ENCODE assay signal across 20 cellular contexts in the genomic region with DNA sequence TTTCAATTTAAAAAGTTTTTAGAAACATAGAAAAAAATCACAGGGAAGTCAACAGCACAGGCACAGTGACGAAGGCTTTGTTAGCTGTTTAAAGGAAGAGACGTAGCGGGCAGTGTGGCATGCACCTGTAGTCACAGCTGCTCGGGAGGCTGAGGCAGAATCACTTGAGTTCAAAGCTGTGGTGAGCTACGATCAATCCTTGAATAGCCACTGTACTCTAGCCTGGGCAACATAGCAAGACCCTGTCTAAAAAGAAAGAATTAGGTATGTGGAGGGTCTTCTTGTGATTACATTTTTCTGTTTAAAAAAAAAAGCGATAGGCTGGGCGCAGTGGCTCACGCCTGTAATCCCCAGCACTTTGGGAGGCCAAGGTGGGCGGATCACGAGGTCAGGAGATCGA. TPM values are rescaled to one million over a fixed set of nuclear protein-coding genes. Genes with fewer than 3 reads are reported as not detected.
DNase-seq lines count a peak whose midpoint lies in the region; ATAC-seq and TF ChIP-seq lines count a peak whose summit lies in the region.
"Had no signal": no experiment of that assay in that cellular context is flagged by ENCODE, and none has a peak within 500 bp of the region (broad histone marks: within the 10 kb centered on the region; RNA-seq: fewer than 3 reads in every experiment).

No MANE protein-coding gene starts in this region.

- TF ChIP-seq EP300 in transverse colon (IDR thresholded peaks at IDR 0.05; ENCODE audit: low read depth) = no peak

- peak overlapping the region; percentile 56 to 76 for H3K27ac ChIP-seq in right atrium auricular region
- peak overlapping the region; percentile 44; the same call in 1 of the 2 replicates for H3K27ac ChIP-seq in VCaP
- peak overlapping the region in 3 of 4 donors; percentile 86 to 90 (median 86) for H3K27ac ChIP-seq in transverse colon
- H3K27ac ChIP-seq: BLaER1 had no signal

- ATAC-seq in GM21515 (IDR thresholded peaks at IDR 0.05; ENCODE audit: unreplicated experiment) (no peak), HG02588 (IDR thresholded peaks at IDR 0.05; ENCODE audit: unreplicated experiment) (no peak)
- ATAC-seq: Panc1 had no signal

- no peak for TF ChIP-seq POLR2A in transverse colon (IDR thresholded peaks at IDR 0.05)

- H3K4me3 Mint-ChIP-seq in nephron progenitor cell = no peak overlapping the region
- H3K4me3 Mint-ChIP-seq: CD4-positive, CD25-positive, alpha-beta regulatory T cell had no signal

- TF ChIP-seq CTCF in right atrium auricular region (IDR thresholded peaks at IDR 0.05) (no peak), VCaP (conservative IDR thresholded peaks at IDR 0.05) (no peak), nephron progenitor cell (IDR thresholded peaks at IDR 0.05) (no peak), transverse colon (IDR thresholded peaks at IDR 0.05) (no peak)

- H3K9me3 Mint-ChIP-seq in nephron progenitor cell = no peaks in the 10 kb centered on the region
- H3K9me3 Mint-ChIP-seq: CD4-positive, CD25-positive, alpha-beta regulatory T cell had no signal

- in situ Hi-C loops in transverse colon (cut with MboI; ENCODE audit: low pct_ligation_motif_present in 1 of 4, low pct_unique_long_range_greater_than_20kb in 1 of 4, low sequenced_read_pairs in 3 of 4) = no loop called here

- H3K27me3 ChIP-seq in right atrium auricular region (no peaks in the 10 kb centered on the region), transverse colon (no peaks in the 10 kb centered on the region)
- H3K27me3 ChIP-seq: BLaER1 had no signal

- intact Hi-C loops in cardiac septum (cut with DNase I) = no loop called here
- intact Hi-C loops in transverse colon (cut with DNase I; ENCODE audit: low total_unique reads) = no loop called here

- no peaks in the 10 kb centered on the region for H3K9me3 ChIP-seq in right atrium auricular region
- H3K9me3 ChIP-seq in transverse colon = no peaks in the 10 kb centered on the region
- H3K9me3 ChIP-seq: BLaER1 had no signal

- DNase-seq in right atrium auricular region (ENCODE audit: low spot score) = no peak
- no peak for DNase-seq in cardiac septum (ENCODE audit: low spot score)
- no peak for DNase-seq in nephron progenitor cell
- DNase-seq in transverse colon = no peak
- DNase-seq: CD4-positive, CD25-positive, alpha-beta regulatory T cell; DMS53; KBM-7; NCI-H1105; NCI-H1436 treated with DMSO at 0.1 percent for 48 hours; NCI-H187 treated with DMSO at 0.1 percent for 48 hours; NCI-H2171 treated with DMSO at 0.1 percent for 48 hours; NCI-H446; NCI-H526; NCI-H82; SHP77 treated with DMSO at 0.1 percent for 48 hours had no signal

- H3K4me1 ChIP-seq in right atrium auricular region (peaks cover 0 to 42% of the 10 kb centered on the region in 2 donors), transverse colon (peaks cover 17 to 48% (median 40%) of the 10 kb centered on the region in 4 donors)

- H3K36me3 ChIP-seq in right atrium auricular region (peaks cover 78% of the 10 kb centered on the region), transverse colon (peaks cover 0 to 23% (median 4%) of the 10 kb centered on the region in 4 donors)

- H3K4me3 ChIP-seq in right atrium auricular region (no peak overlapping the region), transverse colon (no peak overlapping the region)
- H3K4me3 ChIP-seq: BLaER1 had no signal

- H3K4me1 Mint-ChIP-seq in nephron progenitor cell = peaks cover 42% of the 10 kb centered on the region

- no peaks in the 10 kb centered on the region for H3K27me3 Mint-ChIP-seq in nephron progenitor cell (ENCODE audit: low read depth, poor library complexity)
- H3K27me3 Mint-ChIP-seq: CD4-positive, CD25-positive, alpha-beta regulatory T cell had no signal

- H3K27ac Mint-ChIP-seq in nephron progenitor cell = peak overlapping the region; percentile 85
- H3K27ac Mint-ChIP-seq: CD4-positive, CD25-positive, alpha-beta regulatory T cell had no signal

- peaks cover 43% of the 10 kb centered on the region for H3K36me3 Mint-ChIP-seq in nephron progenitor cell (ENCODE audit: low read depth)

- WGBS in transverse colon (ENCODE audit: low coverage in 1 of 2), 2 donors = 85 to 96% methylated on average over 5 to 11 of the region's 11 CpGs

RNA-seq across cellular contexts. Expression of a gene that starts 50.1 kb away (rescaled TPM):
- 10 to 100 TPM; 27.8 to 40.3 TPM for total RNA-seq in right atrium auricular region
- total RNA-seq in cardiac septum = 40.2 TPM
- 100 to 1,000 TPM in 2 of 4 donors, 10 to 100 TPM in 2; 41.2 to 216 (median 106) TPM for total RNA-seq in transverse colon
